In genomic region chr7:132276986-132277716, GRCh38 we compare ENCODE assay signal across 18 cellular contexts.
A peak's percentile ranks its signal among the peaks of the same experiment; 100 is the strongest.
DNase-seq lines count a peak whose midpoint lies in the region; ATAC-seq and TF ChIP-seq lines count a peak whose summit lies in the region.
"Had no signal": no experiment of that assay in that cellular context is flagged by ENCODE, and none has a peak within 500 bp of the region (broad histone marks: within the 10 kb centered on the region; RNA-seq: fewer than 3 reads in every experiment).

No MANE protein-coding gene starts in this region.

- H3K4me3 Mint-ChIP-seq in naive thymus-derived CD8-positive, alpha-beta T cell = no peak overlapping the region
- H3K4me3 Mint-ChIP-seq: activated CD4-positive, alpha-beta memory T cell treated with anti-CD3 and anti-CD28 coated beads, Interleukin-2, amount 10 ng/mL, durations not matched to agents 7 days and 5 days had no signal

- H3K27me3 Mint-ChIP-seq in naive thymus-derived CD8-positive, alpha-beta T cell = peaks cover 5 to 19% (median 13%) of the 10 kb centered on the region in 5 donors

- peak overlapping the region in 1 of 10 donors; percentile 4 for H3K27ac Mint-ChIP-seq in naive thymus-derived CD8-positive, alpha-beta T cell
- H3K27ac Mint-ChIP-seq: activated CD4-positive, alpha-beta memory T cell treated with anti-CD3 and anti-CD28 coated beads, Interleukin-2, amount 10 ng/mL, durations not matched to agents 7 days and 5 days had no signal

- DNase-seq in EH (ENCODE audit: low read depth) (peak; percentile 44), NCI-H1694 (lab: John Stamatoyannopoulos, UW) (peak; percentile 78), brain microvascular endothelial cell (peak; percentile 19), middle frontal gyrus (ENCODE audit: extremely low spot score, low spot score) (peak; percentile 26), Peyer's patch (no peak), C1 segment of cervical spinal cord (lab: John Stamatoyannopoulos, UW) (no peak), left lobe of liver (ENCODE audit: low spot score) (no peak)
- no peak for DNase-seq in naive thymus-derived CD8-positive, alpha-beta T cell
- DNase-seq: activated CD4-positive, alpha-beta memory T cell treated with anti-CD3 and anti-CD28 coated beads, Interleukin-2, amount 10 ng/mL, durations not matched to agents 7 days and 5 days; aorta; dermis blood vessel endothelial cell; NCI-H510A; ovary; stomach; T1000 had no signal

- no peaks in the 10 kb centered on the region for H3K4me1 Mint-ChIP-seq in naive thymus-derived CD8-positive, alpha-beta T cell
- H3K4me1 Mint-ChIP-seq: activated CD4-positive, alpha-beta memory T cell treated with anti-CD3 and anti-CD28 coated beads, Interleukin-2, amount 10 ng/mL, durations not matched to agents 7 days and 5 days had no signal

- peaks cover 0 to 5% (median 0%) of the 10 kb centered on the region in 4 donors for H3K4me1 ChIP-seq in Peyer's patch

- TF ChIP-seq CTCF in brain microvascular endothelial cell (IDR thresholded peaks at IDR 0.05; ENCODE audit: low read depth, low read length, missing control alignments) = no peak
- no peak for TF ChIP-seq CTCF in Peyer's patch (IDR thresholded peaks at IDR 0.05)

- H3K27me3 ChIP-seq in brain microvascular endothelial cell (replicated peaks) = no peaks in the 10 kb centered on the region
- no peaks in the 10 kb centered on the region for H3K27me3 ChIP-seq in Peyer's patch
- H3K27me3 ChIP-seq: ovary, stomach had no signal

- no peak for ATAC-seq in naive thymus-derived CD8-positive, alpha-beta T cell
- no peak for ATAC-seq in left lobe of liver
- ATAC-seq: mucosa of descending colon, Right ventricle myocardium inferior had no signal

- H3K36me3 Mint-ChIP-seq in naive thymus-derived CD8-positive, alpha-beta T cell = no peaks in the 10 kb centered on the region

- H3K4me3 ChIP-seq in brain microvascular endothelial cell (ENCODE audit: low read depth, low read length) (no peak overlapping the region), Peyer's patch (no peak overlapping the region)
- H3K4me3 ChIP-seq: mucosa of descending colon, ovary, smooth muscle cell, stomach had no signal

- no peaks in the 10 kb centered on the region for H3K9me3 Mint-ChIP-seq in naive thymus-derived CD8-positive, alpha-beta T cell
- H3K9me3 Mint-ChIP-seq: activated CD4-positive, alpha-beta memory T cell treated with anti-CD3 and anti-CD28 coated beads, Interleukin-2, amount 10 ng/mL, durations not matched to agents 7 days and 5 days had no signal

- no peak for TF ChIP-seq POLR2A in Peyer's patch (IDR thresholded peaks at IDR 0.05)

- POLR2A ChIA-PET in naive thymus-derived CD8-positive, alpha-beta T cell (lab: Charles Lee) = no interaction called here

- H3K27ac ChIP-seq in brain microvascular endothelial cell = no peak overlapping the region
- H3K27ac ChIP-seq in Peyer's patch = no peak overlapping the region
- H3K27ac ChIP-seq: ovary, stomach had no signal

- in situ Hi-C loops in brain microvascular endothelial cell (cut with HindIII; ENCODE audit: low pct_ligation_motif_present, low sequenced_read_pairs) = no loop called here

- H3K36me3 ChIP-seq in brain microvascular endothelial cell (replicated peaks) = no peaks in the 10 kb centered on the region
- no peaks in the 10 kb centered on the region for H3K36me3 ChIP-seq in Peyer's patch
- H3K36me3 ChIP-seq: ovary, stomach had no signal

- H3K9me3 ChIP-seq in Peyer's patch = no peaks in the 10 kb centered on the region
- H3K9me3 ChIP-seq: mucosa of descending colon, ovary, stomach had no signal

Comparison
In these comparisons a context has a peak if more than half of its experiments do, and no peak if none do; other contexts are left out.
1. DNase-seq: peak in EH (single experiment), NCI-H1694 (single experiment), brain microvascular endothelial cell (single experiment) and middle frontal gyrus (single experiment); none in Peyer's patch (0 of 3), C1 segment of cervical spinal cord (0 of 14), naive thymus-derived CD8-positive, alpha-beta T cell (0 of 10) and left lobe of liver (single experiment).